ENCODE assay signal across 8 cellular contexts in the genomic region with DNA sequence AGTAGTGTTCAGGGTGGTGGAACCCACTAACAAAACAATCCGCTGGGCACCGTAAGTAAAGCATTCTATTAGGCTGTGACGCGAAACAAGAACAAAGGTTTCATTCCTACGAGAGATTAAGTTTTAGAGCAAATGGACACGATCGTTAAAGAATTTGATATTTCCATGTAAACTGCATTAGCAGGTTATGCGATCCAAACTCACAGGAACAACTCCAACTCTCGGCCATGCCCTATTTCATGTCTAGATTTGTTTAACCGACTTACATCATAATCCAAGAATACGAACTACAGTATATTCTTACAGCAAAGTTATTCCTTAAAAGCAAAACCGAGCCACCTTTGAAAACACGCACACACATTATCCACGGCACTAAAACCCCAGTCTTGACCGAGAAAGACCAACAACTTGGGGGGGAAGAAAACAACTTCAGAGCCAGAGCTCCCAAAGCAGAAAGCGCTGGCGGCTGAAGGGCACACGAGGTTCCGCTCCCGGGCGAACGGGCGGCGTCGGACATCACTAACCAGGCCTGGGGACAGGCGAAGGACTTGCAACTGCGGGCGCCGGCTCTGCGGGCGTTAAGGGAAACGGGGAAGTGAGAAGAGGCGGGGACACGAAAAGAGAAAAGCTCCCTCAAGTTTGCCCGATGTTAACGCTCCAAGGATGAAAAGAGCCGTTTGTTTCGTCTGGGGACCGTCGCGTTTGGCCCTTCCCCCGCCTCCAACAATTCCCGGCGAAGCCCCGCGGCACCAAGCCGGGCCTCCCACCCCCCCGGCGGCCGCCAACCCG. TPM values are rescaled to one million over a fixed set of nuclear protein-coding genes. Genes with fewer than 3 reads are reported as not detected.
DNase-seq lines count a peak whose midpoint lies in the region; ATAC-seq, FAIRE-seq and TF ChIP-seq lines count a peak whose summit lies in the region.

No MANE protein-coding gene starts in this region.

- H3K36me3 Mint-ChIP-seq in Calu3 (ENCODE audit: insufficient read depth, unreplicated experiment), result peaks cover 31% of the 10 kb centered on the region
- H3K36me3 Mint-ChIP-seq in MCF 10A (ENCODE audit: insufficient read depth, unreplicated experiment), result peaks cover 6% of the 10 kb centered on the region

- H3K27me3 Mint-ChIP-seq in Calu3 (ENCODE audit: unreplicated experiment), result no peaks in the 10 kb centered on the region
- no peaks in the 10 kb centered on the region for H3K27me3 Mint-ChIP-seq in MCF 10A (ENCODE audit: insufficient read depth, unreplicated experiment)

- H3K9me3 Mint-ChIP-seq in Calu3 (ENCODE audit: low read depth, unreplicated experiment) (no peaks in the 10 kb centered on the region), MCF 10A (ENCODE audit: unreplicated experiment) (no peaks in the 10 kb centered on the region)

- CTCF ChIA-PET in Calu3 (lab: Charles Lee) (interaction anchor here (0.5 to 1.5 kb wide), 9 partner anchors 18 to 1130 kb away, joined by 3 to 6 read pairs (median 3); partner anchors contain the start of gene COA6), MCF 10A (lab: Yijun Ruan, JAX) (interaction anchor here (0.5 to 3.0 kb wide), 34 partner anchors 9 to 1025 kb away, joined by 3 to 25 read pairs (median 4); no protein-coding TSS in a partner anchor)

- no peak for TF ChIP-seq CTCF in Calu3 (IDR thresholded peaks at IDR 0.05; ENCODE audit: unreplicated experiment)
- no peak for TF ChIP-seq CTCF in MCF 10A (IDR thresholded peaks at IDR 0.05; ENCODE audit: unreplicated experiment)

- POLR2A ChIA-PET in MCF 10A (lab: Yijun Ruan, JAX), result interaction anchor here (0.6 to 6.0 kb wide), 76 partner anchors 9 to 1594 kb away, joined by 3 to 68 read pairs (median 5); partner anchors contain the start of genes ARID4B, GGPS1, LYST and MTR

- no peak for FAIRE-seq in RCC 7860 (lab: Jason Lieb, UNC)

- peak overlapping the region; percentile 72 for H3K4me3 ChIP-seq in skeletal muscle cell (ENCODE audit: low read depth, low read length)

- peak; percentile 16 for ATAC-seq in GM19397 (IDR thresholded peaks at IDR 0.05; ENCODE audit: unreplicated experiment)

- peaks cover 40% of the 10 kb centered on the region for H3K4me1 Mint-ChIP-seq in Calu3 (ENCODE audit: low read depth, unreplicated experiment)
- H3K4me1 Mint-ChIP-seq in MCF 10A (ENCODE audit: insufficient read depth, unreplicated experiment), result peaks cover 38% of the 10 kb centered on the region

- BruUV-seq in Calu3 (replicated peaks; lab: Mats Ljungman, UMichigan) (TSS peak; percentile 65), MCF 10A (replicated peaks; lab: Mats Ljungman, UMichigan) (no TSS peak)

- H3K4me3 Mint-ChIP-seq in Calu3 (ENCODE audit: low read depth, unreplicated experiment) (peak overlapping the region; percentile 88), MCF 10A (ENCODE audit: unreplicated experiment) (peak overlapping the region; percentile 97)

- peak; percentile 56 for DNase-seq in Calu3
- peak; percentile 16 for DNase-seq in HPDE6-E6E7 (ENCODE audit: extremely low spot score)
- DNase-seq in RCC 7860 (ENCODE audit: low spot score), result peak; percentile 31
- peak; percentile 76 for DNase-seq in MCF 10A (ENCODE audit: unreplicated experiment)
- peak; percentile 46 for DNase-seq in iPS-NIHi7 (ENCODE audit: extremely low spot score)
- no peak for DNase-seq in skeletal muscle cell (ENCODE audit: low read depth)
- no peak for DNase-seq in GM19240 (ENCODE audit: insufficient read length, low spot score)

- intact Hi-C loops in Calu3 (cut with micrococcal nuclease; ENCODE audit: unreplicated experiment), result loop anchor here (2.0 to 5.0 kb wide), 2 partner anchors 145 to 176 kb away; partner anchors contain the start of genes ARID4B, GGPS1 and GNG4
- intact Hi-C loops in MCF 10A (cut with micrococcal nuclease), result loop anchor here (1.0 to 10.0 kb wide), 7 partner anchors 175 to 889 kb away; partner anchors contain the start of genes ARID4B, GGPS1 and IRF2BP2

- peak overlapping the region; percentile 92 for H3K27ac Mint-ChIP-seq in Calu3 (ENCODE audit: unreplicated experiment)
- peak overlapping the region; percentile 88 for H3K27ac Mint-ChIP-seq in MCF 10A (ENCODE audit: low read depth, unreplicated experiment)

RNA-seq across cellular contexts. Expression of gene B3GALNT2, which starts 0.7 kb away (rescaled TPM):
- total RNA-seq in Calu3 (2022), result 28.9 and 35.3 TPM in 2 replicates
- 82.4 and 88.4 TPM in 2 replicates for total RNA-seq in MCF 10A (2022)

Comparison
In these comparisons a context has a peak if more than half of its experiments do, and no peak if none do; other contexts are left out.
1. DNase-seq: peak in Calu3 (single experiment), HPDE6-E6E7 (single experiment), RCC 7860 (single experiment), MCF 10A (single experiment) and iPS-NIHi7 (single experiment); none in skeletal muscle cell (single experiment) and GM19240 (single experiment).